8 cellular contexts compared by ENCODE assay signal in genomic region chr20:63706852-63707557, GRCh38. TPM values are rescaled to one million over a fixed set of nuclear protein-coding genes. Genes with fewer than 3 reads are reported as not detected.
DNase-seq lines count a peak whose midpoint lies in the region; ATAC-seq and TF ChIP-seq lines count a peak whose summit lies in the region.

No MANE protein-coding gene starts in this region.

- H3K36me3 ChIP-seq in neuronal stem cell (replicated peaks in 1 of 2; ENCODE audit: control insufficient read depth in 2 of 2, insufficient read depth in 2 of 2, low read length in 2 of 2): peaks cover 37 to 68% of the 10 kb centered on the region in 2 donors
- H3K36me3 ChIP-seq in aorta (ENCODE audit: control insufficient read depth in 1 of 2, insufficient read depth in 2 of 2, low read length in 1 of 2): peaks cover 0 to 1% of the 10 kb centered on the region in 2 donors

- H2BK12ac ChIP-seq in neuronal stem cell (ENCODE audit: low read length): no peak overlapping the region

- peaks cover 44% of the 10 kb centered on the region for H3K4me1 Mint-ChIP-seq in activated T-cell treated with anti-CD3 and anti-CD28 coated beads, Interleukin-2, amount 50 U/mL, for 72 hours (ENCODE audit: low read depth)

- H3K23ac ChIP-seq in neuronal stem cell (ENCODE audit: low read depth, low read length, poor library complexity): peak overlapping the region; percentile 99

- intact Hi-C loops in aorta (cut with DNase I): loop anchor here in 1 of 2 donors (1.0 kb wide), 1 partner anchor 49 kb away; the partner anchor contains the start of gene RTEL1

- peaks cover 1 to 24% of the 10 kb centered on the region in 2 donors for H3K36me3 Mint-ChIP-seq in activated T-cell treated with anti-CD3 and anti-CD28 coated beads, Interleukin-2, amount 50 U/mL, for 72 hours (ENCODE audit: insufficient read depth in 2 of 2)

- peaks cover 0 to under 1% of the 10 kb centered on the region in 2 donors for H3K9me3 Mint-ChIP-seq in activated T-cell treated with anti-CD3 and anti-CD28 coated beads, Interleukin-2, amount 50 U/mL, for 72 hours

- H3K27me3 ChIP-seq in neuronal stem cell (ENCODE audit: control insufficient read depth in 3 of 3, insufficient read depth in 3 of 3, low read depth in 1 of 3, low read length in 3 of 3): no peaks in the 10 kb centered on the region
- H3K27me3 ChIP-seq in aorta (ENCODE audit: control insufficient read depth in 1 of 2, insufficient read depth in 2 of 2, low read length in 1 of 2): no peaks in the 10 kb centered on the region

- H2BK15ac ChIP-seq in neuronal stem cell (ENCODE audit: low read length): peak overlapping the region; percentile 64

- H4K91ac ChIP-seq in neuronal stem cell (ENCODE audit: low read depth, low read length, poor library complexity): no peak overlapping the region

- peak overlapping the region; percentile 96 for H3K9ac ChIP-seq in neuronal stem cell (ENCODE audit: low read depth, low read length, poor library complexity)

- H3K27ac ChIP-seq in neuronal stem cell (replicated peaks; ENCODE audit: low read length): no peak overlapping the region
- H3K27ac ChIP-seq in aorta (ENCODE audit: low read depth in 1 of 2, low read length in 2 of 2): peak overlapping the region; percentile 6 to 84

- H3K4me2 ChIP-seq in neuronal stem cell (ENCODE audit: insufficient read depth, low read length, poor library complexity, severe bottlenecking): peak overlapping the region; percentile 94

- ATAC-seq in HG02870 (IDR thresholded peaks at IDR 0.05; ENCODE audit: unreplicated experiment) (peak; percentile 26), aorta (ENCODE audit: low FRiP score) (peak; percentile 32)
- peak; percentile 66 for ATAC-seq in activated T-cell treated with anti-CD3 and anti-CD28 coated beads, Interleukin-2, amount 50 U/mL, for 72 hours (replicated peaks in 1 of 2)

- H2AK5ac ChIP-seq in neuronal stem cell (ENCODE audit: low read depth, low read length): peak overlapping the region; percentile 99

- peak overlapping the region; percentile 90 for H3K14ac ChIP-seq in neuronal stem cell (ENCODE audit: low read length)

- H4K8ac ChIP-seq in neuronal stem cell (ENCODE audit: low read depth, low read length): peak overlapping the region; percentile 72

- peak overlapping the region; percentile 99 for H3K18ac ChIP-seq in neuronal stem cell (ENCODE audit: low read length)

- H2BK120ac ChIP-seq in neuronal stem cell (ENCODE audit: low read depth, low read length): peak overlapping the region; percentile 87

- H3K9me3 ChIP-seq in neuronal stem cell (replicated peaks in 1 of 2; ENCODE audit: control insufficient read depth in 2 of 2, insufficient read depth in 1 of 2, low read depth in 1 of 2, low read length in 2 of 2) (peaks cover 0 to 5% of the 10 kb centered on the region in 2 donors), aorta (ENCODE audit: control insufficient read depth, low read length) (no peaks in the 10 kb centered on the region)

- H3K4me3 Mint-ChIP-seq in activated T-cell treated with anti-CD3 and anti-CD28 coated beads, Interleukin-2, amount 50 U/mL, for 72 hours: peak overlapping the region; percentile 84 to 90

- H2AFZ ChIP-seq in neuronal stem cell (ENCODE audit: low read length): peak overlapping the region; percentile 91

- H2BK5ac ChIP-seq in neuronal stem cell (ENCODE audit: low read length): peak overlapping the region; percentile 82

- TF ChIP-seq CTCF in fibroblast of pulmonary artery (IDR thresholded peaks at IDR 0.05; ENCODE audit: low read length, missing control alignments): peak; percentile 31

- no peaks in the 10 kb centered on the region for H3K27me3 Mint-ChIP-seq in activated T-cell treated with anti-CD3 and anti-CD28 coated beads, Interleukin-2, amount 50 U/mL, for 72 hours (ENCODE audit: low read depth)

- peak overlapping the region; percentile 3 for H3K27ac Mint-ChIP-seq in activated T-cell treated with anti-CD3 and anti-CD28 coated beads, Interleukin-2, amount 50 U/mL, for 72 hours

- H3K79me1 ChIP-seq in neuronal stem cell (ENCODE audit: low read depth, low read length): peaks cover 30% of the 10 kb centered on the region

- no CpG with 5 or more reads among the region's 56 CpGs for WGBS in neuronal stem cell (ENCODE audit: extremely low coverage in 2 of 2, insufficient read length in 2 of 2, insufficient replicate concordance in 1 of 2), 2 donors
- WGBS in aorta, 2 donors: 4 to 5% methylated on average over 51 to 56 of the region's 56 CpGs

- H3K4me3 ChIP-seq in fibroblast of pulmonary artery (replicated peaks; ENCODE audit: low read depth, low read length) (peak overlapping the region; percentile 74), neuronal stem cell (ENCODE audit: low read length in 2 of 2) (peak overlapping the region; percentile 91), aorta (ENCODE audit: low read length in 2 of 2) (peak overlapping the region; percentile 93 to 96)

- peak; percentile 74 for DNase-seq in DMS53 (lab: John Stamatoyannopoulos, UW)
- no peak for DNase-seq in DMS53 treated with DMSO at 0.1 percent for 48 hours (lab: John Stamatoyannopoulos, UW; ENCODE audit: unreplicated experiment)
- peak; percentile 40 for DNase-seq in NCI-H748 (lab: John Stamatoyannopoulos, UW; ENCODE audit: unreplicated experiment)
- DNase-seq in activated T-cell treated with anti-CD3 and anti-CD28 coated beads, Interleukin-2, amount 50 U/mL, for 72 hours: peak; percentile 73 to 75
- peak; percentile 47 for DNase-seq in fibroblast of pulmonary artery (ENCODE audit: low read depth)
- DNase-seq in neuronal stem cell (ENCODE audit: low spot score): no peak
- DNase-seq in aorta: peak; percentile 64 to 85

- no peak overlapping the region for H3K4ac ChIP-seq in neuronal stem cell (ENCODE audit: low read length)

- H3K4me1 ChIP-seq in neuronal stem cell (ENCODE audit: control insufficient read depth in 2 of 2, insufficient read depth in 1 of 2, low read depth in 1 of 2, low read length in 2 of 2) (peaks cover 12 to 13% of the 10 kb centered on the region in 2 donors), aorta (ENCODE audit: control insufficient read depth in 1 of 2, insufficient read depth in 2 of 2, low read length in 2 of 2) (no peaks in the 10 kb centered on the region)

RNA-seq across cellular contexts. Expression of gene ARFRP1, which starts 0.8 kb away (rescaled TPM):
- 10 to 100 TPM; 55.1 to 70.9 TPM for total RNA-seq in activated T-cell treated with anti-CD3 and anti-CD28 coated beads, Interleukin-2, amount 50 U/mL, for 72 hours
- 8.8 TPM for polyA plus RNA-seq in neuronal stem cell (2013, experiment 1 of 2)
- 8.0 TPM for polyA plus RNA-seq in neuronal stem cell (2013, experiment 2 of 2)
- total RNA-seq in aorta: 10 to 100 TPM; 46.3 to 51.7 TPM
- 10 to 100 TPM; 28.9 to 76.2 TPM for polyA plus RNA-seq in aorta

RNA-seq across cellular contexts. Expression of gene ZGPAT, which starts 0.8 kb away (rescaled TPM):
- total RNA-seq in activated T-cell treated with anti-CD3 and anti-CD28 coated beads, Interleukin-2, amount 50 U/mL, for 72 hours: 10 to 100 TPM; 24.3 to 28.0 TPM
- 11.0 TPM for polyA plus RNA-seq in neuronal stem cell (2013, experiment 1 of 2)
- 11.0 TPM for polyA plus RNA-seq in neuronal stem cell (2013, experiment 2 of 2)
- total RNA-seq in aorta: 10 to 100 TPM; 20.8 to 28.6 TPM
- polyA plus RNA-seq in aorta: 10 to 100 TPM; 22.5 to 49.5 TPM

RNA-seq across cellular contexts. Expression of gene TNFRSF6B, which starts 10.6 kb away (rescaled TPM):
- total RNA-seq in activated T-cell treated with anti-CD3 and anti-CD28 coated beads, Interleukin-2, amount 50 U/mL, for 72 hours: 1 to 10 TPM; 1.0 to 1.2 TPM
- 0.70 TPM for polyA plus RNA-seq in neuronal stem cell (2013, experiment 1 of 2)
- polyA plus RNA-seq in neuronal stem cell (2013, experiment 2 of 2): 0.90 TPM
- 10 to 100 TPM in 1 of 2 donors, 1 to 10 TPM in 1; 5.9 to 11.5 TPM for total RNA-seq in aorta
- 10 to 100 TPM in 1 of 2 donors, 1 to 10 TPM in 1; 2.1 to 73.9 TPM for polyA plus RNA-seq in aorta

RNA-seq across cellular contexts. Expression of gene LIME1, which starts 29.5 kb away (rescaled TPM):
- total RNA-seq in activated T-cell treated with anti-CD3 and anti-CD28 coated beads, Interleukin-2, amount 50 U/mL, for 72 hours: 10 to 100 TPM; 13.4 to 21.1 TPM
- 3.2 TPM for polyA plus RNA-seq in neuronal stem cell (2013, experiment 1 of 2)
- polyA plus RNA-seq in neuronal stem cell (2013, experiment 2 of 2): 2.9 TPM
- 1 to 10 TPM; 6.5 to 7.4 TPM for total RNA-seq in aorta
- 10 to 100 TPM in 1 of 2 donors, 1 to 10 TPM in 1; 9.9 to 57.6 TPM for polyA plus RNA-seq in aorta

RNA-seq across cellular contexts. Expression of gene SLC2A4RG, which starts 32.6 kb away (rescaled TPM):
- 10 to 100 TPM; 43.5 to 47.0 TPM for total RNA-seq in activated T-cell treated with anti-CD3 and anti-CD28 coated beads, Interleukin-2, amount 50 U/mL, for 72 hours
- polyA plus RNA-seq in neuronal stem cell (2013, experiment 1 of 2): 43.6 TPM
- 43.1 TPM for polyA plus RNA-seq in neuronal stem cell (2013, experiment 2 of 2)
- total RNA-seq in aorta: 10 to 100 TPM; 49.9 to 72.4 TPM
- polyA plus RNA-seq in aorta: 10 to 100 TPM; 24.7 to 86.7 TPM

Comparison
In these comparisons a context has a peak if more than half of its experiments do, and no peak if none do; other contexts are left out.
1. DNase-seq: peak in DMS53 (single experiment), NCI-H748 (single experiment), activated T-cell treated with anti-CD3 and anti-CD28 coated beads, Interleukin-2, amount 50 U/mL, for 72 hours (2 of 2), fibroblast of pulmonary artery (single experiment) and aorta (2 of 2); none in DMS53 treated with DMSO at 0.1 percent for 48 hours (single experiment) and neuronal stem cell (single experiment).
2. Peak in every context shown above with its lines, with median percentiles within 50 percentile points of each other: ATAC-seq and H3K4me3 ChIP-seq.